25 cellular contexts compared by ENCODE assay signal in the genomic region with DNA sequence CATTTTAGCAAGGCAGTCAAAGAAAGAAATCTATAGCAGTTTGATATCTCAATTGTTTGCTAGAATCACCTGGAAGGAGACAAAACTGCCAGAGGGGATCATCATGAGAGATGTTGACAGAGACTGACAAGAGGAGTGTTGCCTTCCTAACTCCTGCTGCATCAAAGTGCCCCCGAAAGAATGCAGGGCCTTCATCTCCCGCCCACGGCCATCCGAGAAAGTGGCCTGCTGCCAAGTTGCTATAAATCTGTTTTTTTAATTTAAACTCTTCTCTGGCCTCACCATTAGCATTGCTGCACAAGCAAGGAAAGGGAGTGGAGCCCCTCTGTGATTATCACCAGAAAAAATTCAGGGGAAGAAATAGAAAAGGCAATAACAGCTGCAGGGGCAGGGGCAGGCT.
"Had no signal": no experiment of that assay in that cellular context is flagged by ENCODE, and none has a peak within 500 bp of the region (broad histone marks: within the 10 kb centered on the region; RNA-seq: fewer than 3 reads in every experiment).

No MANE protein-coding gene starts in this region.

- ATAC-seq: activated CD8-positive, alpha-beta T cell treated with anti-CD3 and anti-CD28 coated beads for 36 hours; activated T-cell treated with anti-CD3 and anti-CD28 coated beads, Interleukin-2, amount 50 U/mL, for 4 hours; activated T-helper 17 cell treated with anti-CD3 and anti-CD28 coated beads, Interleukin-2, amount 50 U/mL, for 72 hours; effector memory CD8-positive, alpha-beta T cell; left colon; natural killer cell had no signal

- H3K4me1 ChIP-seq: tibial artery had no signal

- H3K4me3 ChIP-seq: sigmoid colon, suprapubic skin, tibial artery had no signal

- H3K27ac Mint-ChIP-seq: activated B cell treated with CpG ODN at 0.5 μM for 24 hours; activated CD8-positive, alpha-beta T cell treated with anti-CD3 and anti-CD28 coated beads for 36 hours; activated T-helper 17 cell treated with anti-CD3 and anti-CD28 coated beads, Interleukin-2, amount 50 U/mL, for 72 hours; effector memory CD8-positive, alpha-beta T cell; immature natural killer cell; natural killer cell; T-helper 2 cell treated with Interferon-gamma antibody and Interleukin-4, amounts not matched to agents 5 μg/mL and 100 μg/mL, for 36 hours had no signal

- H3K9me3 ChIP-seq: neutrophil, sigmoid colon, suprapubic skin, tibial artery had no signal

- H3K9me3 Mint-ChIP-seq: activated B cell treated with CpG ODN at 0.5 μM for 24 hours; activated T-helper 17 cell treated with anti-CD3 and anti-CD28 coated beads, Interleukin-2, amount 50 U/mL, for 72 hours had no signal

- H3K27me3 Mint-ChIP-seq: activated B cell treated with CpG ODN at 0.5 μM for 24 hours; activated CD8-positive, alpha-beta T cell treated with anti-CD3 and anti-CD28 coated beads for 36 hours; activated T-helper 17 cell treated with anti-CD3 and anti-CD28 coated beads, Interleukin-2, amount 50 U/mL, for 72 hours; effector memory CD8-positive, alpha-beta T cell had no signal

- H3K27me3 ChIP-seq: neutrophil, sigmoid colon, suprapubic skin, tibial artery had no signal

- H3K27ac ChIP-seq: neutrophil, sigmoid colon, suprapubic skin, tibial artery had no signal

- H3K36me3 Mint-ChIP-seq: immature natural killer cell, natural killer cell had no signal

- H3K36me3 ChIP-seq: neutrophil, sigmoid colon, suprapubic skin, tibial artery had no signal

- H3K4me3 Mint-ChIP-seq: activated B cell treated with CpG ODN at 0.5 μM for 24 hours; activated CD8-positive, alpha-beta T cell treated with anti-CD3 and anti-CD28 coated beads for 36 hours; activated T-cell treated with anti-CD3 and anti-CD28 coated beads, Interleukin-2, amount 50 U/mL, for 4 hours; activated T-helper 17 cell treated with anti-CD3 and anti-CD28 coated beads, Interleukin-2, amount 50 U/mL, for 72 hours; effector memory CD8-positive, alpha-beta T cell; immature natural killer cell; natural killer cell; T-helper 2 cell treated with Interferon-gamma antibody and Interleukin-4, amounts not matched to agents 5 μg/mL and 100 μg/mL, for 36 hours had no signal

- DNase-seq: activated B cell treated with CpG ODN at 0.5 μM for 24 hours; activated CD4-positive, alpha-beta T cell treated with anti-CD3 and anti-CD28 coated beads, Interleukin-2, amount 50 U/mL, for 1 hour; activated CD8-positive, alpha-beta T cell treated with anti-CD3 and anti-CD28 coated beads for 36 hours; activated gamma-delta T cell treated with Interleukin-2 at 50 U/mL for 16 hours; activated naive CD4-positive, alpha-beta T cell treated with anti-CD3 and anti-CD28 coated beads, Interleukin-2, amount 50 U/mL, for 16 hours; activated T-cell treated with anti-CD3 and anti-CD28 coated beads, Interleukin-2, amount 50 U/mL, for 4 hours; amniotic stem cell; caudate nucleus; cortex of kidney; effector memory CD8-positive, alpha-beta T cell; foreskin fibroblast; head of caudate nucleus; hypothalamus; immature natural killer cell; kidney; left colon; natural killer cell; sigmoid colon; stimulated activated naive CD4-positive, alpha-beta T cell; T-helper 1 cell; tibial artery had no signal

- H3K4me1 Mint-ChIP-seq: activated B cell treated with CpG ODN at 0.5 μM for 24 hours; activated T-helper 17 cell treated with anti-CD3 and anti-CD28 coated beads, Interleukin-2, amount 50 U/mL, for 72 hours; immature natural killer cell; natural killer cell had no signal
